In the genomic region with DNA sequence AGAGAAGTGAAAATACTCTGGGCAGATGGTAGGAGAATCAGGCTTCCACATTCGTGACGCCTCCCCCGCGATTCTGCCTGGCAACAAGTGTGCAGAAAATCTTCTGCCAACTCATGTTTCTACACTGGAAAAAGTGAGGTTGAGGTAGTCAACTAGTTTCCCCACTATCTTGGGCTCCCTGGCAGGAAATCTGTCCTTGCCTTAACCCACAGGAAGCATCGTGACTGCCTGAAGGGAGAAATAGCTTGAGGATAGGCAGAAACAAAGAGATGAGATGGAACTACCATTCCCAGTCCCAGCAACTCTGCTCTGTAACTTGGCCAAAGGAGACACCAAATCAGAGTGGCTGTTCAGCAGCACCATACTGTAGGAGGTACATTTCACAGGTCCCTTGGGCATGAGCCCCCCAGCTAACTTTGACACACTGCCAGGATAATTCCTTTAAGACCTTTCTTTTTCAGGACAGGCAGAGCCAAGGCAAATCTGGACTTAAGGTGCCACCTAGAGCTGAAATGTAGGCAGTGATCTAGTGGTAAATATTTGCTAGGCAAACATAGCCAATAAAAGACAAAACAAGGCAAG, we compare ENCODE assay signal across 1 cellular context.
TF ChIP-seq lines count a peak whose summit lies in the region.

No MANE protein-coding gene starts in this region.

TF ChIP-seq in GM23338, 12 proteins besides CTCF, POLR2A, EP300 and RAD21 (continued from another document):
- TF ChIP-seq, protein P1, sequence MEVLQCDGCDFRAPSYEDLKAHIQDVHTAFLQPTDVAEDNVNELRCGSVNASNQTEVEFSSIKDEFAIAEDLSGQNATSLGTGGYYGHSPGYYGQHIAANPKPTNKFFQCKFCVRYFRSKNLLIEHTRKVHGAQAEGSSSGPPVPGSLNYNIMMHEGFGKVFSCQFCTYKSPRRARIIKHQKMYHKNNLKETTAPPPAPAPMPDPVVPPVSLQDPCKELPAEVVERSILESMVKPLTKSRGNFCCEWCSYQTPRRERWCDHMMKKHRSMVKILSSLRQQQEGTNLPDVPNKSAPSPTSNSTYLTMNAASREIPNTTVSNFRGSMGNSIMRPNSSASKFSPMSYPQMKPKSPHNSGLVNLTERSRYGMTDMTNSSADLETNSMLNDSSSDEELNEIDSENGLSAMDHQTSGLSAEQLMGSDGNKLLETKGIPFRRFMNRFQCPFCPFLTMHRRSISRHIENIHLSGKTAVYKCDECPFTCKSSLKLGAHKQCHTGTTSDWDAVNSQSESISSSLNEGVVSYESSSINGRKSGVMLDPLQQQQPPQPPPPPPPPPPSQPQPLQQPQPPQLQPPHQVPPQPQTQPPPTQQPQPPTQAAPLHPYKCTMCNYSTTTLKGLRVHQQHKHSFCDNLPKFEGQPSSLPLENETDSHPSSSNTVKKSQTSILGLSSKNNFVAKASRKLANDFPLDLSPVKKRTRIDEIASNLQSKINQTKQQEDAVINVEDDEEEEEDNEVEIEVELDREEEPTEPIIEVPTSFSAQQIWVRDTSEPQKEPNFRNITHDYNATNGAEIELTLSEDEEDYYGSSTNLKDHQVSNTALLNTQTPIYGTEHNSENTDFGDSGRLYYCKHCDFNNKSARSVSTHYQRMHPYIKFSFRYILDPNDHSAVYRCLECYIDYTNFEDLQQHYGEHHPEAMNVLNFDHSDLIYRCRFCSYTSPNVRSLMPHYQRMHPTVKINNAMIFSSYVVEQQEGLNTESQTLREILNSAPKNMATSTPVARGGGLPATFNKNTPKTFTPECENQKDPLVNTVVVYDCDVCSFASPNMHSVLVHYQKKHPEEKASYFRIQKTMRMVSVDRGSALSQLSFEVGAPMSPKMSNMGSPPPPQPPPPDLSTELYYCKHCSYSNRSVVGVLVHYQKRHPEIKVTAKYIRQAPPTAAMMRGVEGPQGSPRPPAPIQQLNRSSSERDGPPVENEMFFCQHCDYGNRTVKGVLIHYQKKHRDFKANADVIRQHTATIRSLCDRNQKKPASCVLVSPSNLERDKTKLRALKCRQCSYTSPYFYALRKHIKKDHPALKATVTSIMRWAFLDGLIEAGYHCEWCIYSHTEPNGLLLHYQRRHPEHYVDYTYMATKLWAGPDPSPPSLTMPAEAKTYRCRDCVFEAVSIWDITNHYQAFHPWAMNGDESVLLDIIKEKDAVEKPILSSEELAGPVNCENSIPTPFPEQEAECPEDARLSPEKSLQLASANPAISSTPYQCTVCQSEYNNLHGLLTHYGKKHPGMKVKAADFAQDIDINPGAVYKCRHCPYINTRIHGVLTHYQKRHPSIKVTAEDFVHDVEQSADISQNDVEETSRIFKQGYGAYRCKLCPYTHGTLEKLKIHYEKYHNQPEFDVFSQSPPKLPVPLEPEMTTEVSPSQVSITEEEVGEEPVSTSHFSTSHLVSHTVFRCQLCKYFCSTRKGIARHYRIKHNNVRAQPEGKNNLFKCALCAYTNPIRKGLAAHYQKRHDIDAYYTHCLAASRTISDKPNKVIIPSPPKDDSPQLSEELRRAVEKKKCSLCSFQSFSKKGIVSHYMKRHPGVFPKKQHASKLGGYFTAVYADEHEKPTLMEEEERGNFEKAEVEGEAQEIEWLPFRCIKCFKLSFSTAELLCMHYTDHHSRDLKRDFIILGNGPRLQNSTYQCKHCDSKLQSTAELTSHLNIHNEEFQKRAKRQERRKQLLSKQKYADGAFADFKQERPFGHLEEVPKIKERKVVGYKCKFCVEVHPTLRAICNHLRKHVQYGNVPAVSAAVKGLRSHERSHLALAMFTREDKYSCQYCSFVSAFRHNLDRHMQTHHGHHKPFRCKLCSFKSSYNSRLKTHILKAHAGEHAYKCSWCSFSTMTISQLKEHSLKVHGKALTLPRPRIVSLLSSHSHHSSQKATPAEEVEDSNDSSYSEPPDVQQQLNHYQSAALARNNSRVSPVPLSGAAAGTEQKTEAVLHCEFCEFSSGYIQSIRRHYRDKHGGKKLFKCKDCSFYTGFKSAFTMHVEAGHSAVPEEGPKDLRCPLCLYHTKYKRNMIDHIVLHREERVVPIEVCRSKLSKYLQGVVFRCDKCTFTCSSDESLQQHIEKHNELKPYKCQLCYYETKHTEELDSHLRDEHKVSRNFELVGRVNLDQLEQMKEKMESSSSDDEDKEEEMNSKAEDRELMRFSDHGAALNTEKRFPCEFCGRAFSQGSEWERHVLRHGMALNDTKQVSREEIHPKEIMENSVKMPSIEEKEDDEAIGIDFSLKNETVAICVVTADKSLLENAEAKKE (CRISPR knock-in tag; IDR thresholded peaks at IDR 0.05) = no peak
- TF ChIP-seq NANOG (IDR thresholded peaks at IDR 0.05; ENCODE audit: borderline replicate concordance) (no peak), ZNF114 (CRISPR knock-in tag; IDR thresholded peaks at IDR 0.05) (no peak)
